In genomic region chr6:32529697-32530429, GRCh38 we compare ENCODE assay signal across 8 cellular contexts. TPM values are rescaled to one million over a fixed set of nuclear protein-coding genes. Genes with fewer than 3 reads are reported as not detected.
DNase-seq lines count a peak whose midpoint lies in the region; ATAC-seq lines count a peak whose summit lies in the region.

Gene HLA-DRB5 (minus strand): TSS chr6:32530287. CDS start chr6:32530224, 63 bp downstream.

- intact Hi-C loops in aorta (cut with DNase I): loop anchor here in 1 of 2 donors (10.0 kb wide), 1 partner anchor 55 kb away; the partner anchor contains the start of gene HLA-DRB1

- ATAC-seq in GM21367 (IDR thresholded peaks at IDR 0.05; ENCODE audit: unreplicated experiment): peak; percentile 57
- ATAC-seq in aorta (ENCODE audit: low FRiP score): peak; percentile 74
- ATAC-seq in HG03521 (IDR thresholded peaks at IDR 0.05; ENCODE audit: unreplicated experiment): no peak

- H3K36me3 ChIP-seq in aorta (ENCODE audit: control insufficient read depth in 1 of 2, insufficient read depth in 2 of 2, low read length in 1 of 2): no peaks in the 10 kb centered on the region

- no peak within 1 kb of the TSS for H3K27ac ChIP-seq in aorta (ENCODE audit: low read depth in 1 of 2, low read length in 2 of 2)

- H3K9me3 ChIP-seq in aorta (ENCODE audit: control insufficient read depth, low read length): no peaks in the 10 kb centered on the region

- no peak within 1 kb of the TSS for H3K4me3 ChIP-seq in aorta (ENCODE audit: low read length in 2 of 2)

- H3K27me3 ChIP-seq in aorta (ENCODE audit: control insufficient read depth in 1 of 2, insufficient read depth in 2 of 2, low read length in 1 of 2): no peaks in the 10 kb centered on the region

- no peaks in the 10 kb centered on the region for H3K4me1 ChIP-seq in aorta (ENCODE audit: control insufficient read depth in 1 of 2, insufficient read depth in 2 of 2, low read length in 2 of 2)

- WGBS in aorta, 2 donors: 26 to 32% methylated on average over 3 of the region's 4 CpGs

- DNase-seq in CD1c-positive myeloid dendritic cell (ENCODE audit: extremely low spot score) (peak; percentile 91), T-helper 9 cell (peak; percentile 2), iris pigment epithelial cell (ENCODE audit: low read depth) (peak; percentile 5), aorta (peak in 1 of 2 donors; percentile 65), COR-L47 (lab: John Stamatoyannopoulos, UW) (no peak), retina (no peak)

RNA-seq across cellular contexts. Expression of gene HLA-DRB5, which starts in this region (rescaled TPM):
- 100 to 1,000 TPM in 1 of 2 donors, 10 to 100 TPM in 1; 91.1 to 127 TPM for total RNA-seq in aorta
- under 1 TPM; 0.15 to 0.88 TPM for polyA plus RNA-seq in aorta

Comparison
In these comparisons a context has a peak if more than half of its experiments do, and no peak if none do; other contexts are left out.
1. DNase-seq: peak in CD1c-positive myeloid dendritic cell (single experiment), T-helper 9 cell (single experiment) and iris pigment epithelial cell (single experiment); none in COR-L47 (single experiment) and retina (single experiment).